In genomic region chr12:65824314-65824563, GRCh38 we compare ENCODE assay signal across 9 cellular contexts. TPM values are rescaled to one million over a fixed set of nuclear protein-coding genes. Genes with fewer than 3 reads are reported as not detected.
DNase-seq lines count a peak whose midpoint lies in the region; ATAC-seq, FAIRE-seq and TF ChIP-seq lines count a peak whose summit lies in the region.
"Had no signal": no experiment of that assay in that cellular context is flagged by ENCODE, and none has a peak within 500 bp of the region (broad histone marks: within the 10 kb centered on the region; RNA-seq: fewer than 3 reads in every experiment).

Gene HMGA2, plus strand, starts transcription at chr12:65824483. Its CDS starts 788 bp downstream, at chr12:65825271.

- intact Hi-C loops in mammary epithelial cell (cut with micrococcal nuclease): loop anchor here (1.0 to 10.0 kb wide), 8 partner anchors 59 to 517 kb away; no protein-coding TSS in a partner anchor
- intact Hi-C loops in right lobe of liver (cut with DNase I): no loop called here

- no peak for FAIRE-seq in A549 (lab: Jason Lieb, UNC)
- FAIRE-seq: endometrium had no signal

- no peak for TF ChIP-seq EP300 in A549 (IDR thresholded peaks at IDR 0.05)
- TF ChIP-seq EP300 in tibial nerve (IDR thresholded peaks at IDR 0.05): no peak

- H3K9ac ChIP-seq in mammary epithelial cell (ENCODE audit: insufficient read depth, low read length): peak within 1 kb of the TSS; percentile 98

- H3K79me2 ChIP-seq in mammary epithelial cell (ENCODE audit: insufficient read depth, low read length): peaks cover 82% of the 10 kb centered on the region

- no peak for TF ChIP-seq RAD21 in A549 (conservative IDR thresholded peaks at IDR 0.05 in 1 of 2, IDR thresholded peaks at IDR 0.05 in 1 of 2)

- H3K27me3 ChIP-seq in HL-60 (ENCODE audit: insufficient read depth, poor library complexity, severe bottlenecking): peaks cover 73% of the 10 kb centered on the region
- no peaks in the 10 kb centered on the region for H3K27me3 ChIP-seq in mammary epithelial cell (ENCODE audit: insufficient read depth, low read length)
- H3K27me3 ChIP-seq in right lobe of liver: peaks cover 10 to 26% of the 10 kb centered on the region in 2 donors
- H3K27me3 ChIP-seq in tibial nerve: peaks cover 0 to 68% of the 10 kb centered on the region in 2 donors

- WGBS in A549 (ENCODE audit: missing lambda C conversion rate): 1% methylated on average over 8 of the region's 14 CpGs
- 0% methylated on average over 8 of the region's 14 CpGs for WGBS in mammary epithelial cell (ENCODE audit: low coverage, missing lambda C conversion rate)
- 0% methylated on average over 5 of the region's 14 CpGs for WGBS in right lobe of liver (ENCODE audit: insufficient coverage, low coverage, low lambda C conversion rate, missing lambda C conversion rate)
- WGBS in tibial nerve, 2 donors: 0 to 1% methylated on average over 10 to 14 of the region's 14 CpGs

- no peak within 1 kb of the TSS for H2AFZ ChIP-seq in mammary epithelial cell (ENCODE audit: low read depth, low read length)

- DNase-seq in A549 (ENCODE audit: low read depth in 1 of 2, low spot score in 1 of 2): no peak
- DNase-seq in HL-60 (ENCODE audit: low read depth in 1 of 2, low spot score in 1 of 2): no peak
- no peak for DNase-seq in mammary epithelial cell
- peak in 1 of 3 donors; percentile 30 for DNase-seq in right lobe of liver
- DNase-seq in tibial nerve (ENCODE audit: low spot score in 2 of 2): no peak
- DNase-seq in activated gamma-delta T cell (lab: John Stamatoyannopoulos, UW): no peak
- DNase-seq in activated effector memory CD4-positive, alpha-beta T cell treated with anti-CD3 and anti-CD28 coated beads, Interleukin-2, amount 50 U/mL, for 16 hours: no peak

- H3K4me1 ChIP-seq in A549 (peaks cover 13% of the 10 kb centered on the region; the same call in 1 of the 3 replicates), mammary epithelial cell (ENCODE audit: insufficient read depth, low read length) (peaks cover 28% of the 10 kb centered on the region), right lobe of liver (peaks cover 0 to 24% (median 3%) of the 10 kb centered on the region in 4 donors), tibial nerve (peaks cover 0 to 44% (median 10%) of the 10 kb centered on the region in 4 donors)

- TF ChIP-seq POLR2A in A549 (IDR thresholded peaks at IDR 0.05; ENCODE audit: low read length) (no peak), right lobe of liver (IDR thresholded peaks at IDR 0.05) (no peak), tibial nerve (IDR thresholded peaks at IDR 0.05) (no peak)

- dilution Hi-C loops in mammary epithelial cell (cut with HindIII; ENCODE audit: low sequenced_read_pairs): no loop called here

- peaks cover 14% of the 10 kb centered on the region for H3K36me3 ChIP-seq in mammary epithelial cell (ENCODE audit: insufficient read depth, low read length)
- no peaks in the 10 kb centered on the region for H3K36me3 ChIP-seq in right lobe of liver
- no peaks in the 10 kb centered on the region for H3K36me3 ChIP-seq in tibial nerve

- H4K20me1 ChIP-seq in mammary epithelial cell (ENCODE audit: insufficient read depth, low read length): no peaks in the 10 kb centered on the region

- H3K27ac ChIP-seq in A549: peak within 1 kb of the TSS; percentile 69 to 90
- no peak within 1 kb of the TSS for H3K27ac ChIP-seq in HL-60 (replicated peaks)
- peak within 1 kb of the TSS; percentile 97 for H3K27ac ChIP-seq in mammary epithelial cell (ENCODE audit: insufficient read depth, low read depth, low read length)
- no peak within 1 kb of the TSS for H3K27ac ChIP-seq in right lobe of liver
- H3K27ac ChIP-seq in tibial nerve: peak within 1 kb of the TSS in 2 of 4 donors; percentile 28 to 66

- CTCF ChIA-PET in A549 (lab: Yijun Ruan, JAX) (interaction anchor here (0.6 to 3.7 kb wide), 3 partner anchors 43 to 268 kb away, joined by 3 to 19 read pairs (median 4); no protein-coding TSS in a partner anchor), mammary epithelial cell (lab: Charles Lee; ENCODE audit: low non-redundant PET) (interaction anchor here (0.5 to 0.7 kb wide), 2 partner anchors 87 to 322 kb away, joined by 3 to 14 read pairs; no protein-coding TSS in a partner anchor)

- ATAC-seq in A549 (no peak; a peak in 1 of 6 replicates), right lobe of liver (peak in 1 of 4 donors; percentile 44), GM21423 (IDR thresholded peaks at IDR 0.05; ENCODE audit: unreplicated experiment) (no peak)

- H3K4me3 ChIP-seq in A549: peak within 1 kb of the TSS; percentile 80
- H3K4me3 ChIP-seq in HL-60 (replicated peaks; ENCODE audit: insufficient read depth, low read length): peak within 1 kb of the TSS; percentile 47
- H3K4me3 ChIP-seq in mammary epithelial cell (replicated peaks in 1 of 3; ENCODE audit: insufficient read depth in 1 of 3, low read depth in 2 of 3, low read length in 3 of 3): peak within 1 kb of the TSS; percentile 70 to 85 (median 80)
- peak within 1 kb of the TSS; percentile 37 to 48 (median 40) for H3K4me3 ChIP-seq in right lobe of liver
- peak within 1 kb of the TSS; percentile 43 to 73 (median 50) for H3K4me3 ChIP-seq in tibial nerve

- in situ Hi-C loops in mammary epithelial cell (cut with MboI; ENCODE audit: low sequenced_read_pairs in 2 of 2): no loop called here

- H3K9me3 ChIP-seq in A549: no peaks in the 10 kb centered on the region
- no peaks in the 10 kb centered on the region for H3K9me3 ChIP-seq in mammary epithelial cell (replicated peaks; ENCODE audit: insufficient read depth, low read length)
- H3K9me3 ChIP-seq in right lobe of liver: no peaks in the 10 kb centered on the region
- H3K9me3 ChIP-seq in tibial nerve: no peaks in the 10 kb centered on the region

- BruUV-seq in mammary epithelial cell (replicated peaks; lab: Mats Ljungman, UMichigan): no TSS peak

- TF ChIP-seq CTCF in A549 (IDR thresholded peaks at IDR 0.05): no peak
- no peak for TF ChIP-seq CTCF in HL-60 (IDR thresholded peaks at IDR 0.05; ENCODE audit: insufficient read depth, low read length)
- no peak for TF ChIP-seq CTCF in mammary epithelial cell (conservative IDR thresholded peaks at IDR 0.05 in 1 of 2, IDR thresholded peaks at IDR 0.05 in 1 of 2; ENCODE audit: extremely low read depth in 1 of 2, insufficient read depth in 1 of 2, low read depth in 1 of 2, low read length in 2 of 2)
- TF ChIP-seq CTCF in right lobe of liver (IDR thresholded peaks at IDR 0.05): no peak
- TF ChIP-seq CTCF in tibial nerve (IDR thresholded peaks at IDR 0.05): no peak

- POLR2A ChIA-PET in A549 (lab: Yijun Ruan, JAX): interaction anchor here (1.0 kb wide), 1 partner anchor 222 kb away, joined by 3 read pairs; no protein-coding TSS in a partner anchor

- H3K4me2 ChIP-seq in A549: peak within 1 kb of the TSS; percentile 99
- H3K4me2 ChIP-seq in mammary epithelial cell (ENCODE audit: insufficient read depth, low read depth, low read length): peak within 1 kb of the TSS; percentile 94

TF ChIP-seq in A549, 52 proteins besides CTCF, POLR2A, EP300 and RAD21:
- TF ChIP-seq HEYL (CRISPR knock-in tag; IDR thresholded peaks at IDR 0.05): no peak
- TF ChIP-seq CEBPB (IDR thresholded peaks at IDR 0.05): no peak
- TF ChIP-seq NFE2L2 (conservative IDR thresholded peaks at IDR 0.05; ENCODE audit: low read length): no peak
- TF ChIP-seq CHD4 (IDR thresholded peaks at IDR 0.05; ENCODE audit: borderline replicate concordance): no peak
- no peak for TF ChIP-seq E2F6 (IDR thresholded peaks at IDR 0.05; ENCODE audit: borderline replicate concordance, low read depth)
- no peak for TF ChIP-seq MYC (IDR thresholded peaks at IDR 0.05; ENCODE audit: borderline replicate concordance, low read length)
- TF ChIP-seq RFX5 (IDR thresholded peaks at IDR 0.05): no peak
- no peak for TF ChIP-seq ZC3H11A (IDR thresholded peaks at IDR 0.05)
- no peak for TF ChIP-seq PHF8 (IDR thresholded peaks at IDR 0.05; ENCODE audit: borderline replicate concordance, low read depth)
- TF ChIP-seq HOXA7 (CRISPR knock-in tag; IDR thresholded peaks at IDR 0.05): no peak
- TF ChIP-seq HOXB13 (CRISPR knock-in tag; IDR thresholded peaks at IDR 0.05; ENCODE audit: low read depth): no peak
- no peak for TF ChIP-seq NR3C1 (IDR thresholded peaks at IDR 0.05)
- no peak for TF ChIP-seq JUNB (IDR thresholded peaks at IDR 0.05)

RNA-seq across cellular contexts. Expression of gene HMGA2, which starts in this region (rescaled TPM):
- polyA plus RNA-seq in A549 (2011; rRNA removed): 17.4 and 22.8 TPM in 2 replicates
- 11.6 and 12.9 TPM in 2 replicates for polyA plus RNA-seq in A549 (2012; cell fraction: cytosol; rRNA removed)
- 7.8 and 12.0 TPM in 2 replicates for polyA plus RNA-seq in A549 (2012; cell fraction: nucleus; rRNA removed)
- polyA plus RNA-seq in A549 (2017; fragmentation: RNase III; extraction: RNeasy Plus Mini Kit Qiagen cat#74134 plus additional on column Dnase treatment): 6.2 to 9.2 TPM (median 6.8 TPM) in 3 replicates
- polyA minus RNA-seq in A549 (2011; rRNA and poly(A)+ RNA removed): 7.6 and 8.0 TPM in 2 replicates
- total RNA-seq in mammary epithelial cell: 100 to 1,000 TPM in 1 of 2 donors, 10 to 100 TPM in 1; 23.8 to 189 TPM
- 41.2 TPM for polyA plus RNA-seq in mammary epithelial cell
- polyA minus RNA-seq in mammary epithelial cell: 46.4 TPM
- under 1 TPM in 1 of 6 experiments, not detected in 5; 0.04 TPM for total RNA-seq in right lobe of liver
- 1 to 10 TPM in 2 of 4 donors, under 1 TPM in 2; 0.42 to 1.7 (median 1.0) TPM for total RNA-seq in tibial nerve

Comparison
In these comparisons a context has a peak if more than half of its experiments do, and no peak if none do; other contexts are left out.
1. RNA of gene HMGA2 (total RNA-seq): 23.8 to 189 TPM in mammary epithelial cell; 0.42 to 1.7 TPM in tibial nerve and 0.04 TPM in right lobe of liver; every median in the first group is over 4 times any median in the second.
2. H3K27ac ChIP-seq: peak in A549 (2 of 2) and mammary epithelial cell (single experiment); none in HL-60 (single experiment) and right lobe of liver (0 of 3).
3. Peak in every context shown above with its lines, with median percentiles within 50 percentile points of each other: H3K4me3 ChIP-seq.